2 cellular contexts compared by ENCODE assay signal in the genomic region with DNA sequence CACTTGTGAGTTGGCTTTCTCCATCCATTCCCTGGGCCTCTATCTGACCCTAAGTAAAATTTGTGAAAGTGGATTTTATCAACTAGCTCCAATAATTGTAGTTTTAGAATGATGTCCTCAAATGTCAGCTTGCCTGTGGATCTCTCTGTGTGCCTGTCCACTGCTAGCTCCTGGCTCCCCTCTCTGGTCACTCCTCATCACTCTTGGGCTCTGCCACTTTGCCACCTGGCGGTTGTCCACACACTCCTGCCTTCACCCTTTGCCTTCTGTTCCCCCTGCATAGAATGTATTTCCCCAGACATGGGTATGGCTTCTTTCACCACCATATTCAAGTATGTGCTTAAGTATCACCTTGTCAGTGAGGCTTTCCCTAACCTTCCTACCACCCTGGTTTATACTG.
TF ChIP-seq lines count a peak whose summit lies in the region.

No MANE protein-coding gene starts in this region.

TF ChIP-seq in SK-N-SH treated with all-trans-retinoic acid at 6 μM for 48 hours, 23 proteins besides CTCF, POLR2A, EP300 and RAD21:
- TF ChIP-seq BACH2 (CRISPR knock-in tag; IDR thresholded peaks at IDR 0.05; ENCODE audit: borderline replicate concordance), result no peak

TF ChIP-seq in SK-N-SH, 30 proteins besides CTCF, POLR2A, EP300 and RAD21:
- TF ChIP-seq TCF12 (IDR thresholded peaks at IDR 0.05) (no peak), TAF1 (IDR thresholded peaks at IDR 0.05; ENCODE audit: borderline replicate concordance, low read depth, low read length) (no peak), FOSL2 (IDR thresholded peaks at IDR 0.05; ENCODE audit: borderline replicate concordance, low read depth) (no peak), FOXJ3 (CRISPR knock-in tag; IDR thresholded peaks at IDR 0.05) (no peak), MEF2A (IDR thresholded peaks at IDR 0.05; ENCODE audit: borderline replicate concordance, low read depth) (no peak), GABPA (IDR thresholded peaks at IDR 0.05; ENCODE audit: low read depth) (no peak), RCOR1 (IDR thresholded peaks at IDR 0.05; ENCODE audit: low read length) (no peak), NFIC (IDR thresholded peaks at IDR 0.05; ENCODE audit: borderline replicate concordance) (no peak), CHD2 (IDR thresholded peaks at IDR 0.05; ENCODE audit: low read length, partially characterized antibody) (no peak), RXRA (IDR thresholded peaks at IDR 0.05; ENCODE audit: borderline replicate concordance, low read depth) (no peak), JUND (IDR thresholded peaks at IDR 0.05) (no peak), ELF1 (IDR thresholded peaks at IDR 0.05) (no peak)
- TF ChIP-seq, protein P1, sequence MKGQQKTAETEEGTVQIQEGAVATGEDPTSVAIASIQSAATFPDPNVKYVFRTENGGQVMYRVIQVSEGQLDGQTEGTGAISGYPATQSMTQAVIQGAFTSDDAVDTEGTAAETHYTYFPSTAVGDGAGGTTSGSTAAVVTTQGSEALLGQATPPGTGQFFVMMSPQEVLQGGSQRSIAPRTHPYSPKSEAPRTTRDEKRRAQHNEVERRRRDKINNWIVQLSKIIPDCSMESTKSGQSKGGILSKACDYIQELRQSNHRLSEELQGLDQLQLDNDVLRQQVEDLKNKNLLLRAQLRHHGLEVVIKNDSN (IDR thresholded peaks at IDR 0.05; ENCODE audit: borderline replicate concordance, low read depth), result no peak
- TF ChIP-seq, protein P2, sequence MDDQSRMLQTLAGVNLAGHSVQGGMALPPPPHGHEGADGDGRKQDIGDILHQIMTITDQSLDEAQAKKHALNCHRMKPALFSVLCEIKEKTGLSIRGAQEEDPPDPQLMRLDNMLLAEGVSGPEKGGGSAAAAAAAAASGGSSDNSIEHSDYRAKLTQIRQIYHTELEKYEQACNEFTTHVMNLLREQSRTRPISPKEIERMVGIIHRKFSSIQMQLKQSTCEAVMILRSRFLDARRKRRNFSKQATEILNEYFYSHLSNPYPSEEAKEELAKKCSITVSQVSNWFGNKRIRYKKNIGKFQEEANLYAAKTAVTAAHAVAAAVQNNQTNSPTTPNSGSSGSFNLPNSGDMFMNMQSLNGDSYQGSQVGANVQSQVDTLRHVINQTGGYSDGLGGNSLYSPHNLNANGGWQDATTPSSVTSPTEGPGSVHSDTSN (IDR thresholded peaks at IDR 0.05), result no peak
- TF ChIP-seq, protein P3, sequence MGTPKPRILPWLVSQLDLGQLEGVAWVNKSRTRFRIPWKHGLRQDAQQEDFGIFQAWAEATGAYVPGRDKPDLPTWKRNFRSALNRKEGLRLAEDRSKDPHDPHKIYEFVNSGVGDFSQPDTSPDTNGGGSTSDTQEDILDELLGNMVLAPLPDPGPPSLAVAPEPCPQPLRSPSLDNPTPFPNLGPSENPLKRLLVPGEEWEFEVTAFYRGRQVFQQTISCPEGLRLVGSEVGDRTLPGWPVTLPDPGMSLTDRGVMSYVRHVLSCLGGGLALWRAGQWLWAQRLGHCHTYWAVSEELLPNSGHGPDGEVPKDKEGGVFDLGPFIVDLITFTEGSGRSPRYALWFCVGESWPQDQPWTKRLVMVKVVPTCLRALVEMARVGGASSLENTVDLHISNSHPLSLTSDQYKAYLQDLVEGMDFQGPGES (IDR thresholded peaks at IDR 0.05; ENCODE audit: low read depth, low read length), result no peak
- TF ChIP-seq, protein P4, sequence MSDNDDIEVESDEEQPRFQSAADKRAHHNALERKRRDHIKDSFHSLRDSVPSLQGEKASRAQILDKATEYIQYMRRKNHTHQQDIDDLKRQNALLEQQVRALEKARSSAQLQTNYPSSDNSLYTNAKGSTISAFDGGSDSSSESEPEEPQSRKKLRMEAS (IDR thresholded peaks at IDR 0.05; ENCODE audit: low read depth), result no peak
